13 cellular contexts compared by ENCODE assay signal in genomic region chr12:128787827-128788226, GRCh38. TPM values are rescaled to one million over a fixed set of nuclear protein-coding genes. Genes with fewer than 3 reads are reported as not detected.
A peak's percentile ranks its signal among the peaks of the same experiment; 100 is the strongest.
DNase-seq lines count a peak whose midpoint lies in the region; ATAC-seq and TF ChIP-seq lines count a peak whose summit lies in the region.
"Had no signal": no experiment of that assay in that cellular context is flagged by ENCODE, and none has a peak within 500 bp of the region (broad histone marks: within the 10 kb centered on the region; RNA-seq: fewer than 3 reads in every experiment).

No MANE protein-coding gene starts in this region.

- intact Hi-C loops in natural killer cell (cut with micrococcal nuclease) (no loop called here), sigmoid colon (cut with DNase I) (no loop called here)

- no peak for TF ChIP-seq POLR2A in sigmoid colon (IDR thresholded peaks at IDR 0.05)

- no peak overlapping the region for H3K27ac ChIP-seq in sigmoid colon
- H3K27ac ChIP-seq: A549 had no signal

- H3K36me3 Mint-ChIP-seq in natural killer cell (no peaks in the 10 kb centered on the region), immature natural killer cell (peaks cover 18 to 24% (median 20%) of the 10 kb centered on the region in 3 donors)
- no peaks in the 10 kb centered on the region for H3K36me3 Mint-ChIP-seq in natural killer cell treated with Interleukin-12 subunit alpha and Interleukin-12 subunit beta and Interleukin-15 and Interleukin-18, amount 100 ng/mL, for 72 hours

- TF ChIP-seq EP300 in sigmoid colon (IDR thresholded peaks at IDR 0.05), result no peak

- H3K4me3 ChIP-seq in sigmoid colon, result no peak overlapping the region
- H3K4me3 ChIP-seq: A549, GM12878, GM23338 had no signal

- H3K9me3 Mint-ChIP-seq in natural killer cell, result no peaks in the 10 kb centered on the region
- no peaks in the 10 kb centered on the region for H3K9me3 Mint-ChIP-seq in natural killer cell treated with Interleukin-12 subunit alpha and Interleukin-12 subunit beta and Interleukin-15 and Interleukin-18, amount 100 ng/mL, for 72 hours
- no peaks in the 10 kb centered on the region for H3K9me3 Mint-ChIP-seq in immature natural killer cell
- H3K9me3 Mint-ChIP-seq: CD4-positive, CD25-positive, alpha-beta regulatory T cell had no signal

- H3K27me3 ChIP-seq in sigmoid colon, result no peaks in the 10 kb centered on the region

- no peak overlapping the region for H3K4me3 Mint-ChIP-seq in natural killer cell
- H3K4me3 Mint-ChIP-seq in natural killer cell treated with Interleukin-12 subunit alpha and Interleukin-12 subunit beta and Interleukin-15 and Interleukin-18, amount 100 ng/mL, for 72 hours, result no peak overlapping the region
- no peak overlapping the region for H3K4me3 Mint-ChIP-seq in immature natural killer cell
- H3K4me3 Mint-ChIP-seq: CD4-positive, CD25-positive, alpha-beta regulatory T cell; GM23338 had no signal

- DNase-seq in natural killer cell, result no peak
- DNase-seq in natural killer cell treated with Interleukin-12 subunit alpha and Interleukin-12 subunit beta and Interleukin-15 and Interleukin-18, amount 100 ng/mL, for 72 hours (ENCODE audit: low spot score), result no peak
- no peak for DNase-seq in immature natural killer cell
- DNase-seq in sigmoid colon, result peak; percentile 8
- DNase-seq in NCI-H526 treated with DMSO at 0.1 percent for 48 hours (lab: John Stamatoyannopoulos, UW), result no peak
- DNase-seq: Calu3; CD4-positive, CD25-positive, alpha-beta regulatory T cell; DMS 273 treated with DMSO at 0.1 percent for 48 hours; H7 had no signal

- H3K4me1 Mint-ChIP-seq in natural killer cell, result peaks cover 49 to 51% of the 10 kb centered on the region in 2 donors
- peaks cover 41 to 48% of the 10 kb centered on the region in 2 donors for H3K4me1 Mint-ChIP-seq in natural killer cell treated with Interleukin-12 subunit alpha and Interleukin-12 subunit beta and Interleukin-15 and Interleukin-18, amount 100 ng/mL, for 72 hours (ENCODE audit: low read depth in 2 of 2)
- peaks cover 65 to 70% of the 10 kb centered on the region in 2 donors for H3K4me1 Mint-ChIP-seq in immature natural killer cell
- H3K4me1 Mint-ChIP-seq: GM23338 had no signal

- peaks cover 0 to 23% (median 7%) of the 10 kb centered on the region in 4 donors for H3K36me3 ChIP-seq in sigmoid colon

- ATAC-seq in natural killer cell (no peak), GM21447 (IDR thresholded peaks at IDR 0.05; ENCODE audit: unreplicated experiment) (no peak)
- ATAC-seq in natural killer cell treated with Interleukin-12 subunit alpha and Interleukin-12 subunit beta and Interleukin-15 and Interleukin-18, amount 100 ng/mL, for 72 hours, result no peak
- ATAC-seq: A549, GM12878, GM23338 had no signal

- TF ChIP-seq CTCF in natural killer cell (IDR thresholded peaks at IDR 0.05) (no peak), sigmoid colon (IDR thresholded peaks at IDR 0.05) (no peak)

- no peaks in the 10 kb centered on the region for H3K4me1 ChIP-seq in sigmoid colon
- H3K4me1 ChIP-seq: A549 had no signal

- 71 to 85% methylated on average over 2 of the region's 2 CpGs for WGBS in sigmoid colon, 2 donors

- no peaks in the 10 kb centered on the region for H3K9me3 ChIP-seq in sigmoid colon
- H3K9me3 ChIP-seq: A549 had no signal

- peak overlapping the region; percentile 40 to 57 for H3K27ac Mint-ChIP-seq in natural killer cell
- H3K27ac Mint-ChIP-seq in natural killer cell treated with Interleukin-12 subunit alpha and Interleukin-12 subunit beta and Interleukin-15 and Interleukin-18, amount 100 ng/mL, for 72 hours, result peak overlapping the region in 1 of 2 donors; percentile 80
- peak overlapping the region in 4 of 6 donors; percentile 51 to 78 (median 74) for H3K27ac Mint-ChIP-seq in immature natural killer cell
- H3K27ac Mint-ChIP-seq: CD4-positive, CD25-positive, alpha-beta regulatory T cell; GM23338 had no signal

- no peaks in the 10 kb centered on the region for H3K27me3 Mint-ChIP-seq in natural killer cell (ENCODE audit: low read depth in 2 of 2)
- no peaks in the 10 kb centered on the region for H3K27me3 Mint-ChIP-seq in natural killer cell treated with Interleukin-12 subunit alpha and Interleukin-12 subunit beta and Interleukin-15 and Interleukin-18, amount 100 ng/mL, for 72 hours
- H3K27me3 Mint-ChIP-seq in immature natural killer cell (ENCODE audit: low read depth in 3 of 3), result peaks cover 17 to 18% (median 18%) of the 10 kb centered on the region in 3 donors
- H3K27me3 Mint-ChIP-seq: CD4-positive, CD25-positive, alpha-beta regulatory T cell had no signal

RNA-seq across cellular contexts. Expression of gene SLC15A4, which starts 35.9 kb away (rescaled TPM):
- 100 to 1,000 TPM; 176 to 306 (median 250) TPM for total RNA-seq in natural killer cell
- 10 to 100 TPM; 54.2 to 58.6 TPM for total RNA-seq in natural killer cell treated with Interleukin-12 subunit alpha and Interleukin-12 subunit beta and Interleukin-15 and Interleukin-18, amount 100 ng/mL, for 72 hours
- 10 to 100 TPM; 36.3 to 39.2 (median 39.0) TPM for polyA plus RNA-seq in immature natural killer cell
- 10 to 100 TPM; 19.4 to 42.0 (median 24.2) TPM for total RNA-seq in sigmoid colon
- polyA plus RNA-seq in sigmoid colon, result 10 to 100 TPM in 1 of 3 donors, 1 to 10 TPM in 2; 3.6 to 14.0 (median 3.7) TPM
